Comparison of ENCODE assay signal across 8 cellular contexts in genomic region chr14:64723691-64724577, GRCh38. TPM values are rescaled to one million over a fixed set of nuclear protein-coding genes. Genes with fewer than 3 reads are reported as not detected.
DNase-seq lines count a peak whose midpoint lies in the region; ATAC-seq and TF ChIP-seq lines count a peak whose summit lies in the region.

No MANE protein-coding gene starts in this region.

- peak overlapping the region; percentile 21 for H3K27ac Mint-ChIP-seq in stimulated activated naive CD8-positive, alpha-beta T cell treated with anti-CD3 and anti-CD28 coated beads, Interleukin-15, Interleukin-2, amounts not matched to agents 100 ng/mL and 50 ng/mL, for 24 hours
- peak overlapping the region in 1 of 2 donors; percentile 48 for H3K27ac Mint-ChIP-seq in stimulated activated naive CD8-positive, alpha-beta T cell treated with anti-CD3 and anti-CD28 coated beads, Interleukin-15, amount 100 ng/mL, for 72 hours
- H3K27ac Mint-ChIP-seq in naive thymus-derived CD4-positive, alpha-beta T cell, result peak overlapping the region; percentile 24 to 80 (median 65)

- no peaks in the 10 kb centered on the region for H3K27me3 ChIP-seq in dorsolateral prefrontal cortex
- no peaks in the 10 kb centered on the region for H3K27me3 ChIP-seq in naive thymus-derived CD4-positive, alpha-beta T cell (ENCODE audit: control insufficient read depth in 2 of 2, insufficient read depth in 2 of 2, low read length in 2 of 2)

- no peak overlapping the region for H3K4me3 Mint-ChIP-seq in stimulated activated naive CD8-positive, alpha-beta T cell treated with anti-CD3 and anti-CD28 coated beads, Interleukin-15, Interleukin-2, amounts not matched to agents 100 ng/mL and 50 ng/mL, for 24 hours
- no peak overlapping the region for H3K4me3 Mint-ChIP-seq in stimulated activated naive CD8-positive, alpha-beta T cell treated with anti-CD3 and anti-CD28 coated beads, Interleukin-15, amount 100 ng/mL, for 72 hours
- peak overlapping the region in 7 of 10 donors; percentile 17 to 81 (median 39) for H3K4me3 Mint-ChIP-seq in naive thymus-derived CD4-positive, alpha-beta T cell

- H3K4me1 ChIP-seq in naive thymus-derived CD4-positive, alpha-beta T cell (ENCODE audit: control insufficient read depth in 2 of 2, insufficient read depth in 2 of 2, low read length in 2 of 2), result peaks cover 40 to 87% of the 10 kb centered on the region in 2 donors

- peaks cover 32% of the 10 kb centered on the region for H3K4me1 Mint-ChIP-seq in stimulated activated naive CD8-positive, alpha-beta T cell treated with anti-CD3 and anti-CD28 coated beads, Interleukin-15, Interleukin-2, amounts not matched to agents 100 ng/mL and 50 ng/mL, for 24 hours (ENCODE audit: low read depth)
- H3K4me1 Mint-ChIP-seq in stimulated activated naive CD8-positive, alpha-beta T cell treated with anti-CD3 and anti-CD28 coated beads, Interleukin-15, amount 100 ng/mL, for 72 hours, result peaks cover 13% of the 10 kb centered on the region
- H3K4me1 Mint-ChIP-seq in naive thymus-derived CD4-positive, alpha-beta T cell, result peaks cover 29 to 79% (median 44%) of the 10 kb centered on the region in 7 donors

- H3K9me3 Mint-ChIP-seq in stimulated activated naive CD8-positive, alpha-beta T cell treated with anti-CD3 and anti-CD28 coated beads, Interleukin-15, Interleukin-2, amounts not matched to agents 100 ng/mL and 50 ng/mL, for 24 hours, result no peaks in the 10 kb centered on the region
- H3K9me3 Mint-ChIP-seq in stimulated activated naive CD8-positive, alpha-beta T cell treated with anti-CD3 and anti-CD28 coated beads, Interleukin-15, amount 100 ng/mL, for 72 hours, result no peaks in the 10 kb centered on the region
- peaks cover 0 to under 1% (median 0%) of the 10 kb centered on the region in 11 donors for H3K9me3 Mint-ChIP-seq in naive thymus-derived CD4-positive, alpha-beta T cell

- no peaks in the 10 kb centered on the region for H3K9me3 ChIP-seq in naive thymus-derived CD4-positive, alpha-beta T cell (ENCODE audit: control insufficient read depth in 2 of 3, low read length in 3 of 3)

- H3K36me3 Mint-ChIP-seq in stimulated activated naive CD8-positive, alpha-beta T cell treated with anti-CD3 and anti-CD28 coated beads, Interleukin-15, Interleukin-2, amounts not matched to agents 100 ng/mL and 50 ng/mL, for 24 hours (ENCODE audit: low read depth), result no peaks in the 10 kb centered on the region
- H3K36me3 Mint-ChIP-seq in naive thymus-derived CD4-positive, alpha-beta T cell, result peaks cover 0 to 33% (median 0%) of the 10 kb centered on the region in 5 donors

- POLR2A ChIA-PET in naive thymus-derived CD4-positive, alpha-beta T cell (lab: Charles Lee), result no interaction called here

- peak overlapping the region in 10 of 59 donors; percentile 12 to 31 (median 20) for H3K4me3 ChIP-seq in dorsolateral prefrontal cortex
- peak overlapping the region; percentile 3 for H3K4me3 ChIP-seq in naive thymus-derived CD4-positive, alpha-beta T cell (ENCODE audit: low read length)

- TF ChIP-seq CTCF in dorsolateral prefrontal cortex (IDR thresholded peaks at IDR 0.05 in 54 of 56, conservative IDR thresholded peaks at IDR 0.05 in 2 of 56; ENCODE audit: low read depth in 1 of 56, partially characterized antibody in 56 of 56), result no peak

- ATAC-seq in stimulated activated naive CD8-positive, alpha-beta T cell treated with anti-CD3 and anti-CD28 coated beads, Interleukin-15, amount 100 ng/mL, for 72 hours, result no peak
- peak; percentile 67 for ATAC-seq in naive thymus-derived CD4-positive, alpha-beta T cell
- no peak for ATAC-seq in left lobe of liver
- ATAC-seq in GM21576 (IDR thresholded peaks at IDR 0.05; ENCODE audit: unreplicated experiment), result no peak
- no peak for ATAC-seq in HG03135 (IDR thresholded peaks at IDR 0.05; ENCODE audit: unreplicated experiment)

- CTCF ChIA-PET in naive thymus-derived CD4-positive, alpha-beta T cell (lab: Charles Lee), result interaction anchor here (1.4 kb wide), 1 partner anchor 51 kb away, joined by 3 read pairs; no protein-coding TSS in a partner anchor

- peak overlapping the region in 58 of 59 donors; percentile 34 to 99 (median 85) for H3K27ac ChIP-seq in dorsolateral prefrontal cortex
- H3K27ac ChIP-seq in naive thymus-derived CD4-positive, alpha-beta T cell (ENCODE audit: low read depth, low read length), result no peak overlapping the region

- H3K27me3 Mint-ChIP-seq in stimulated activated naive CD8-positive, alpha-beta T cell treated with anti-CD3 and anti-CD28 coated beads, Interleukin-15, Interleukin-2, amounts not matched to agents 100 ng/mL and 50 ng/mL, for 24 hours, result no peaks in the 10 kb centered on the region
- H3K27me3 Mint-ChIP-seq in stimulated activated naive CD8-positive, alpha-beta T cell treated with anti-CD3 and anti-CD28 coated beads, Interleukin-15, amount 100 ng/mL, for 72 hours, result no peaks in the 10 kb centered on the region
- H3K27me3 Mint-ChIP-seq in naive thymus-derived CD4-positive, alpha-beta T cell, result peaks cover 0 to 5% (median 0%) of the 10 kb centered on the region in 5 donors

- no peaks in the 10 kb centered on the region for H3K36me3 ChIP-seq in naive thymus-derived CD4-positive, alpha-beta T cell (ENCODE audit: control insufficient read depth in 2 of 3, insufficient read depth in 3 of 3, low read length in 3 of 3)

- intact Hi-C loops in dorsolateral prefrontal cortex (cut with DNase I), result no loop called here
- intact Hi-C loops in naive thymus-derived CD4-positive, alpha-beta T cell (cut with micrococcal nuclease), result loop anchor here (2.0 to 5.0 kb wide), 3 partner anchors 15 to 52 kb away; partner anchors contain the start of gene PLEKHG3 (in 1 of the 2)

- no peak for DNase-seq in stimulated activated naive CD8-positive, alpha-beta T cell treated with anti-CD3 and anti-CD28 coated beads, Interleukin-15, amount 100 ng/mL, for 72 hours
- DNase-seq in dorsolateral prefrontal cortex, result peak in 4 of 10 donors; percentile 27 to 43 (median 39)
- no peak for DNase-seq in naive thymus-derived CD4-positive, alpha-beta T cell
- DNase-seq in left lobe of liver (ENCODE audit: low spot score), result no peak
- no peak for DNase-seq in NCI-H1436 (lab: John Stamatoyannopoulos, UW)

RNA-seq across cellular contexts. Expression of gene PLEKHG3, which starts 19.7 kb away (rescaled TPM):
- total RNA-seq in dorsolateral prefrontal cortex (100 to 1,000 TPM in 43 of 120 experiments, 10 to 100 TPM in 77; 27.1 to 361 (median 85.0) TPM), left lobe of liver (32.8 TPM)
- 10 to 100 TPM in 2 of 5 experiments, 1 to 10 TPM in 3; 1.2 to 43.6 (median 6.0) TPM for total RNA-seq in naive thymus-derived CD4-positive, alpha-beta T cell
- polyA plus RNA-seq in naive thymus-derived CD4-positive, alpha-beta T cell, result under 1 TPM; 0.17 to 0.44 TPM

Comparison
In these comparisons a context has a peak if more than half of its experiments do, and no peak if none do; other contexts are left out.
1. H3K4me3 Mint-ChIP-seq: peak in naive thymus-derived CD4-positive, alpha-beta T cell (7 of 10); none in stimulated activated naive CD8-positive, alpha-beta T cell treated with anti-CD3 and anti-CD28 coated beads, Interleukin-15, Interleukin-2, amounts not matched to agents 100 ng/mL and 50 ng/mL, for 24 hours (single experiment) and stimulated activated naive CD8-positive, alpha-beta T cell treated with anti-CD3 and anti-CD28 coated beads, Interleukin-15, amount 100 ng/mL, for 72 hours (0 of 2).
2. intact Hi-C loops: an anchor here in naive thymus-derived CD4-positive, alpha-beta T cell (2.0 to 5.0 kb wide); none called in dorsolateral prefrontal cortex.